Comparison of ENCODE assay signal across 12 cellular contexts in genomic region chr11:74331000-74331399, GRCh38. TPM values are rescaled to one million over a fixed set of nuclear protein-coding genes. Genes with fewer than 3 reads are reported as not detected.
"Had no signal": no experiment of that assay in that cellular context is flagged by ENCODE, and none has a peak within 500 bp of the region (broad histone marks: within the 10 kb centered on the region; RNA-seq: fewer than 3 reads in every experiment).

No MANE protein-coding gene starts in this region.

RNA-seq across cellular contexts. Expression of gene P4HA3, which starts 19.6 kb away (rescaled TPM):
- total RNA-seq: activated CD4-positive, alpha-beta memory T cell treated with anti-CD3 and anti-CD28 coated beads for 36 hours; activated CD4-positive, alpha-beta T cell treated with anti-CD3 and anti-CD28 coated beads for 36 hours; activated CD4-positive, alpha-beta T cell treated with anti-CD3 and anti-CD28 coated beads, Interleukin-2, amount 10 ng/mL, durations not matched to agents 24 days and 14 days; activated CD8-positive, alpha-beta memory T cell treated with anti-CD3 and anti-CD28 coated beads for 36 hours; activated CD8-positive, alpha-beta memory T cell treated with anti-CD3 and anti-CD28 coated beads, Interleukin-2, amount 10 ng/mL, durations not matched to agents 7 days and 5 days; activated CD8-positive, alpha-beta T cell treated with anti-CD3 and anti-CD28 coated beads, Interleukin-2, amount 10 ng/mL, durations not matched to agents 7 days and 5 days; activated naive CD4-positive, alpha-beta T cell treated with anti-CD3 and anti-CD28 coated beads for 36 hours; activated naive CD8-positive, alpha-beta T cell treated with anti-CD3 and anti-CD28 coated beads for 36 hours; activated T-helper 1 cell treated with anti-CD3 and anti-CD28 coated beads, Interleukin-12 subunit alpha, Interleukin-12 subunit beta, Interleukin-2, Interleukin-4 antibody, amounts not matched to agents 30 ng/mL and 10 ng/mL and 1 ng/mL, durations not matched to agents 14 hours and 24 hours and 36 hours; activated T-helper 2 cell treated with anti-CD3 and anti-CD28 coated beads, Interferon-gamma antibody, Interleukin-2, Interleukin-4, amounts not matched to agents 10 μg/mL and 5 μg/mL and 100 μg/mL, durations not matched to agents 14 hours and 24 hours and 36 hours; body of pancreas; T-helper 1 cell treated with Interleukin-12 subunit alpha and Interleukin-12 subunit beta and Interleukin-4 antibody, amounts not matched to agents 30 ng/mL and 1 ng/mL, for 36 hours had no signal
